11 cellular contexts compared by ENCODE assay signal in the genomic region with DNA sequence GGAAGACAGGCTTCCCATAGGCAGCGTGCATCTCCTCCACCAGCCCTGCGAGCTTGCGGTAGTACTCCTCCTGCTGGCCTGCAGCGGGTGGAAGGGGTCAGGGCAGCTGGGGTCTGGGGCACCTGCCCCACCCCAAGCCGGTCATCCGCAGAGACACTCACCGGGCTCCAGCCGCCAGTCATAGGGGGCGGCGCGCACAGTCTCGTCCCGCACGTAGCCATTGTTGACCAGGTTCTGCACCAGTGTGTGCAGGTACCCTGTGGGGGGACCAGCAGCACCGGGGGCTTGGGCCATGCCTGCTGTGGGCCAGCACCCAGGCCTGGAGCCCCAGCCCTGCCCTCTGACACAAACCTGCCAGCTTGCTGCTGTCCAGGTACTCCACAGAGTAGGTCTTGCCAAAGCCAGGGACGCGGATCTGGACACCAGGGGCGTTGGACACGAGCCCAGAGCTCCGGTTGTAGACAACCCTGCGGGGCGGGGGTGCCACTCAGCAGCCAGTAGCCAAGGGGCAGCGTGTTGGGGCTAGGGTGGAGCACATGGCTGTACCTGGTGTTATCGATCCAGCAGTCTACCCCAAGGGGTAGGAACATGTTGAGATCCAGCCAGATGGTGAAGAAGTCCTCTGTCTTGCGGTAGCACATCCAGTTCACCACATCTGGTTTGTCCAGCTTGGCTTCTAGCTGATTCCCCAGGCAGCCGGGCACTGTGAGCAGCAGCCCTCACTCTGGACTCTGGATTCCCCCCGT. TPM values are rescaled to one million over a fixed set of nuclear protein-coding genes. Genes with fewer than 3 reads are reported as not detected.
A peak's percentile ranks its signal among the peaks of the same experiment; 100 is the strongest.
DNase-seq lines count a peak whose midpoint lies in the region; ATAC-seq and TF ChIP-seq lines count a peak whose summit lies in the region.
"Had no signal": no experiment of that assay in that cellular context is flagged by ENCODE, and none has a peak within 500 bp of the region (broad histone marks: within the 10 kb centered on the region; RNA-seq: fewer than 3 reads in every experiment).

No MANE protein-coding gene starts in this region.

- H3K27me3 Mint-ChIP-seq in activated B cell treated with CpG ODN at 0.5 μM for 24 hours = no peaks in the 10 kb centered on the region

- CTCF ChIA-PET in activated B cell treated with CpG ODN at 0.5 μM for 24 hours (lab: Charles Lee) = interaction anchor here (0.6 to 2.6 kb wide), 8 partner anchors 10 to 123 kb away, joined by 3 to 15 read pairs (median 3); no protein-coding TSS in a partner anchor

- H3K27ac ChIP-seq in right lobe of liver = peak overlapping the region in 2 of 3 donors; percentile 21 to 83

- H3K4me3 Mint-ChIP-seq in activated B cell treated with CpG ODN at 0.5 μM for 24 hours = no peak overlapping the region
- H3K4me3 Mint-ChIP-seq: activated T-cell treated with anti-CD3 and anti-CD28 coated beads, Interleukin-2, amount 50 U/mL, for 72 hours had no signal

- peaks cover 7% of the 10 kb centered on the region for H3K4me1 ChIP-seq in BE2C
- H3K4me1 ChIP-seq in right lobe of liver = peaks cover 0 to 40% (median 14%) of the 10 kb centered on the region in 4 donors
- H3K4me1 ChIP-seq: left lung had no signal

- POLR2A ChIA-PET in activated B cell treated with CpG ODN at 0.5 μM for 24 hours (lab: Charles Lee) = interaction anchor here (0.6 to 1.4 kb wide), 2 partner anchors 42 to 130 kb away, joined by 3 to 4 read pairs; no protein-coding TSS in a partner anchor

- H3K9me3 Mint-ChIP-seq in activated B cell treated with CpG ODN at 0.5 μM for 24 hours = no peaks in the 10 kb centered on the region
- H3K9me3 Mint-ChIP-seq: activated T-cell treated with anti-CD3 and anti-CD28 coated beads, Interleukin-2, amount 50 U/mL, for 72 hours had no signal

- H3K36me3 ChIP-seq in BE2C (no peaks in the 10 kb centered on the region), right lobe of liver (peaks cover 0 to 15% (median 7%) of the 10 kb centered on the region in 4 donors)

- TF ChIP-seq CTCF in BE2C (IDR thresholded peaks at IDR 0.05; ENCODE audit: low read depth, low read length) (no peak), activated B cell treated with CpG ODN at 0.5 μM for 24 hours (IDR thresholded peaks at IDR 0.05) (no peak), right lobe of liver (IDR thresholded peaks at IDR 0.05) (no peak)

- H3K4me3 ChIP-seq in BE2C (ENCODE audit: low read depth, low read length) (no peak overlapping the region), right lobe of liver (peak overlapping the region in 2 of 3 donors; percentile 63 to 64)
- H3K4me3 ChIP-seq: left lung had no signal

- DNase-seq in BE2C = peak; percentile 24
- no peak for DNase-seq in activated B cell treated with CpG ODN at 0.5 μM for 24 hours
- DNase-seq in right lobe of liver = peak; percentile 77 to 96 (median 93)
- DNase-seq in KBM-7 = no peak
- no peak for DNase-seq in inferior parietal cortex (ENCODE audit: extremely low spot score)
- no peak for DNase-seq in NCI-H82 (lab: John Stamatoyannopoulos, UW)
- DNase-seq: activated CD4-positive, alpha-beta T cell treated with anti-CD3 and anti-CD28 coated beads for 1 hour; NCI-H2107 had no signal

- H3K36me3 Mint-ChIP-seq in activated B cell treated with CpG ODN at 0.5 μM for 24 hours (ENCODE audit: low read depth) = peaks cover 13% of the 10 kb centered on the region

- intact Hi-C loops in activated B cell treated with CpG ODN at 0.5 μM for 24 hours (cut with micrococcal nuclease) = no loop called here
- intact Hi-C loops in right lobe of liver (cut with DNase I) = no loop called here

- peak; percentile 7 for ATAC-seq in activated B cell treated with CpG ODN at 0.5 μM for 24 hours (ENCODE audit: low read depth)
- peak; percentile 29 to 64 (median 62) for ATAC-seq in right lobe of liver

- H3K9me3 ChIP-seq in BE2C = no peaks in the 10 kb centered on the region
- H3K9me3 ChIP-seq in right lobe of liver = no peaks in the 10 kb centered on the region
- H3K9me3 ChIP-seq: left lung had no signal

- H3K27me3 ChIP-seq in BE2C (no peaks in the 10 kb centered on the region), right lobe of liver (no peaks in the 10 kb centered on the region)
- H3K27me3 ChIP-seq: left lung had no signal

- no peak for TF ChIP-seq POLR2A in right lobe of liver (IDR thresholded peaks at IDR 0.05)

- H3K4me1 Mint-ChIP-seq in activated B cell treated with CpG ODN at 0.5 μM for 24 hours = peaks cover 18% of the 10 kb centered on the region

- in situ Hi-C loops in KBM-7 (cut with MboI; ENCODE audit: low pct_unique_long_range_greater_than_20kb, low sequenced_read_pairs) = no loop called here

- no CpG with 5 or more reads among the region's 27 CpGs for WGBS in right lobe of liver (ENCODE audit: insufficient coverage, low coverage, low lambda C conversion rate, missing lambda C conversion rate)

- no peak overlapping the region for H3K27ac Mint-ChIP-seq in activated B cell treated with CpG ODN at 0.5 μM for 24 hours

RNA-seq across cellular contexts. Expression of a gene that starts 1.2 kb away (rescaled TPM):
- polyA plus RNA-seq in BE2C (2012; ENCODE audit: insufficient read depth, insufficient read length, low read depth) = 3.6 TPM
- total RNA-seq in activated B cell treated with CpG ODN at 0.5 μM for 24 hours (15.8 and 17.0 TPM in 2 replicates), right lobe of liver (100 to 1,000 TPM in 4 of 6 experiments, 10 to 100 TPM in 2; 29.4 to 207 (median 137) TPM)

RNA-seq across cellular contexts. Expression of a gene that starts 6.0 kb away (rescaled TPM):
- 155 TPM for polyA plus RNA-seq in BE2C (2012; ENCODE audit: insufficient read depth, insufficient read length, low read depth)
- total RNA-seq in activated B cell treated with CpG ODN at 0.5 μM for 24 hours (202 and 232 TPM in 2 replicates), right lobe of liver (10 to 100 TPM; 19.0 to 39.6 (median 22.7) TPM)

RNA-seq across cellular contexts. Expression of a gene that starts 11.0 kb away (rescaled TPM):
- 5.6 TPM for polyA plus RNA-seq in BE2C (2012; ENCODE audit: insufficient read depth, insufficient read length, low read depth)
- total RNA-seq in activated B cell treated with CpG ODN at 0.5 μM for 24 hours = 4.1 and 6.2 TPM in 2 replicates
- under 1 TPM in 3 of 6 experiments, not detected in 3; 0.12 to 0.49 (median 0.44) TPM for total RNA-seq in right lobe of liver

RNA-seq across cellular contexts. Expression of a gene that starts 25.8 kb away (rescaled TPM):
- 9.1 TPM for polyA plus RNA-seq in BE2C (2012; ENCODE audit: insufficient read depth, insufficient read length, low read depth)
- total RNA-seq in activated B cell treated with CpG ODN at 0.5 μM for 24 hours (24.6 and 37.9 TPM in 2 replicates), right lobe of liver (10 to 100 TPM; 17.2 to 40.0 (median 21.9) TPM)

RNA-seq across cellular contexts. Expression of a gene that starts 37.6 kb away (rescaled TPM):
- not detected for polyA plus RNA-seq in BE2C (2012; ENCODE audit: insufficient read depth, insufficient read length, low read depth)
- total RNA-seq in activated B cell treated with CpG ODN at 0.5 μM for 24 hours = 0.29 and 0.38 TPM in 2 replicates
- under 1 TPM in 1 of 6 experiments, not detected in 5; 0.10 TPM for total RNA-seq in right lobe of liver
- polyA plus RNA-seq: AG04450 had no signal

Comparison
In these comparisons a context has a peak if more than half of its experiments do, and no peak if none do; other contexts are left out.
1. DNase-seq: peak in BE2C (single experiment) and right lobe of liver (3 of 3); none in activated B cell treated with CpG ODN at 0.5 μM for 24 hours (single experiment), KBM-7 (single experiment), inferior parietal cortex (single experiment) and NCI-H82 (single experiment).